1 cellular context compared by ENCODE assay signal in the genomic region with DNA sequence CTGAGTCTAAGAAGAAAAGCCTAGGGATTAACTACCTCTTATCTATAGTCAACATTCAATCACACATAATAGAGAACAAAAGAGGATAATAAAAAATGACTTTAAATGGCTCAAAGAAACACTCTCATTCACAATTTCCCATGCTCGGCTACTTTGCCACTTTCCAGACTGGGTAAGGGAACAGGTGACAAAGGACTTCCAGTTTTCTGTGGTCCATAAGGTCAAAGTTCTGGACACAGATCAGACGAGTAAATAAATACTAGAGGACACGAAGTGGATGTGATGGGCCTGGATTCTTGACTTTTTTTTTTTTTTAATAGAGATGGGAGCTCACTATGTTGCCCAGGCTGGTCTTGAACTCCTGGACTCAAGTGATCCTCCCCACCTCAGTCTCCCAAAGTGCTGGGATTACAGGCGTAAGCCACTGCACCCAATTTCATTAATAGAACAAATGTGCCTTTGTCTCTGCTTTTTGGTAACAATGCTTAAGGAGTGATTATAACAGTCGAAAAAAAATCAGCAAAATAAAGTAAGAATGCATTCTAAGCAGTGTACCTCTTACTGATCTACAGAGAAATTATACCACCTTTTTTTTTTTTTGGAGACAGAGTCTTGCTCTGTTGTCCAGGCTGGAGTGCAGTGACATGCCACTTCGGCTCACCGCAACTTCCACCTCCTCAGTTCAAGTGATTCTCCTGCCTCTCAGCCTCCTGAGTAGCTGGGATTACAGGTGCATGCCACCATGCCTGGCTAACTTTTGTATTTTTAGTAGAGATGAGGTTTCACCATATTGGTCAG.
TF ChIP-seq lines count a peak whose summit lies in the region.

No MANE protein-coding gene starts in this region.

TF ChIP-seq in HepG2, 621 proteins besides CTCF, POLR2A, EP300 and RAD21 (continued from another document and continues in another):
- TF ChIP-seq ZNF281 (CRISPR knock-in tag; IDR thresholded peaks at IDR 0.05; ENCODE audit: borderline replicate concordance) (no peak), TBP (CRISPR knock-in tag; IDR thresholded peaks at IDR 0.05) (no peak), GFI1 (CRISPR knock-in tag; IDR thresholded peaks at IDR 0.05; ENCODE audit: borderline replicate concordance) (no peak), ARNTL (CRISPR knock-in tag; IDR thresholded peaks at IDR 0.05) (no peak), KLF16 (CRISPR knock-in tag; IDR thresholded peaks at IDR 0.05) (no peak), ZNF33B (CRISPR knock-in tag; IDR thresholded peaks at IDR 0.05) (no peak), ZNF510 (CRISPR knock-in tag; IDR thresholded peaks at IDR 0.05; ENCODE audit: low read depth) (no peak), ZNF709 (CRISPR knock-in tag; IDR thresholded peaks at IDR 0.05) (no peak), ZNF260 (CRISPR knock-in tag; IDR thresholded peaks at IDR 0.05; ENCODE audit: borderline replicate concordance, low read depth) (no peak), MAFF (IDR thresholded peaks at IDR 0.05; ENCODE audit: low read depth, low read length) (no peak), ESRRA (CRISPR knock-in tag; IDR thresholded peaks at IDR 0.05; ENCODE audit: low read depth) (no peak), SAFB2 (CRISPR knock-in tag; IDR thresholded peaks at IDR 0.05; ENCODE audit: borderline replicate concordance, low read depth) (no peak), ZBTB25 (CRISPR knock-in tag; IDR thresholded peaks at IDR 0.05) (no peak), NCOR1 (IDR thresholded peaks at IDR 0.05; ENCODE audit: borderline replicate concordance, low read length) (peak; percentile 65; the same call in 1 of the 2 replicates), RFX1 (IDR thresholded peaks at IDR 0.05) (no peak), FOXM1 (CRISPR knock-in tag; IDR thresholded peaks at IDR 0.05) (no peak), ZBTB33 (CRISPR knock-in tag; IDR thresholded peaks at IDR 0.05) (no peak), PHF21A (CRISPR knock-in tag; IDR thresholded peaks at IDR 0.05) (no peak), ZMYM2 (CRISPR knock-in tag; IDR thresholded peaks at IDR 0.05) (0 out of 2 replicates have a peak, but pooled peaks have one; percentile 16), ZNF766 (CRISPR knock-in tag; IDR thresholded peaks at IDR 0.05; ENCODE audit: borderline replicate concordance) (no peak), SOX6 (IDR thresholded peaks at IDR 0.05) (no peak), SOX6 (CRISPR knock-in tag; IDR thresholded peaks at IDR 0.05) (peak; percentile 45; the same call in 1 of the 2 replicates), ZBTB26 (CRISPR knock-in tag; IDR thresholded peaks at IDR 0.05; ENCODE audit: borderline replicate concordance) (no peak), NKX3-1 (CRISPR knock-in tag; IDR thresholded peaks at IDR 0.05) (no peak), FLYWCH1 (CRISPR knock-in tag; IDR thresholded peaks at IDR 0.05) (no peak), NR2F1 (CRISPR knock-in tag; IDR thresholded peaks at IDR 0.05) (0 out of 4 replicates have a peak, but pooled peaks of 1 of the 2 experiments have one; percentile 18), SIN3B (IDR thresholded peaks at IDR 0.05; ENCODE audit: low read length) (no peak), ZNF160 (CRISPR knock-in tag; IDR thresholded peaks at IDR 0.05) (no peak), STAG1 (CRISPR knock-in tag; IDR thresholded peaks at IDR 0.05) (0 out of 2 replicates have a peak, but pooled peaks have one; percentile 4), U2AF1 (optimal IDR thresholded peaks at IDR 0.05; ENCODE audit: low read depth, low read length) (no peak), ZNF317 (CRISPR knock-in tag; IDR thresholded peaks at IDR 0.05) (peak; percentile 95), ELF3 (CRISPR knock-in tag; IDR thresholded peaks at IDR 0.05) (0 out of 2 replicates have a peak, but pooled peaks have one; percentile 12), RXRA (CRISPR knock-in tag; IDR thresholded peaks at IDR 0.05) (no peak), IKZF4 (CRISPR knock-in tag; IDR thresholded peaks at IDR 0.05; ENCODE audit: borderline replicate concordance, low read depth, not compliant biosample characterization) (no peak), NR2F2 (IDR thresholded peaks at IDR 0.05; ENCODE audit: borderline replicate concordance, low read depth) (peak; percentile 36; the same call in 1 of the 2 replicates), CENPT (CRISPR knock-in tag; IDR thresholded peaks at IDR 0.05; ENCODE audit: low read depth) (no peak), GATAD2A (CRISPR knock-in tag; IDR thresholded peaks at IDR 0.05) (peak; percentile 65), ATRX (CRISPR knock-in tag; IDR thresholded peaks at IDR 0.05; ENCODE audit: borderline replicate concordance) (no peak)
- TF ChIP-seq, protein P1, sequence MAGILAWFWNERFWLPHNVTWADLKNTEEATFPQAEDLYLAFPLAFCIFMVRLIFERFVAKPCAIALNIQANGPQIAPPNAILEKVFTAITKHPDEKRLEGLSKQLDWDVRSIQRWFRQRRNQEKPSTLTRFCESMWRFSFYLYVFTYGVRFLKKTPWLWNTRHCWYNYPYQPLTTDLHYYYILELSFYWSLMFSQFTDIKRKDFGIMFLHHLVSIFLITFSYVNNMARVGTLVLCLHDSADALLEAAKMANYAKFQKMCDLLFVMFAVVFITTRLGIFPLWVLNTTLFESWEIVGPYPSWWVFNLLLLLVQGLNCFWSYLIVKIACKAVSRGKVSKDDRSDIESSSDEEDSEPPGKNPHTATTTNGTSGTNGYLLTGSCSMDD (CRISPR knock-in tag; IDR thresholded peaks at IDR 0.05) = no peak
- TF ChIP-seq, protein P2, sequence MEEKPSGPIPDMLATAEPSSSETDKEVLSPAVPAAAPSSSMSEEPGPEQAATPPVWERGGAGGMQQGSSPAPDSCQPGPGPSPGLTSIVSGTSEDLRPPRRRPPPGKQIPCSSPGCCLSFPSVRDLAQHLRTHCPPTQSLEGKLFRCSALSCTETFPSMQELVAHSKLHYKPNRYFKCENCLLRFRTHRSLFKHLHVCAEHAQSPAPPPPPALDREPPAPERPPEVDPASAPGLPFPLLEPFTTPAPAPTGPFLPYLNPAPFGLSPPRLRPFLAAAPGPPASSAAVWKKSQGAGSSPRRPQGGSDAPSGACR (CRISPR knock-in tag; IDR thresholded peaks at IDR 0.05) = no peak
- TF ChIP-seq, protein P3, sequence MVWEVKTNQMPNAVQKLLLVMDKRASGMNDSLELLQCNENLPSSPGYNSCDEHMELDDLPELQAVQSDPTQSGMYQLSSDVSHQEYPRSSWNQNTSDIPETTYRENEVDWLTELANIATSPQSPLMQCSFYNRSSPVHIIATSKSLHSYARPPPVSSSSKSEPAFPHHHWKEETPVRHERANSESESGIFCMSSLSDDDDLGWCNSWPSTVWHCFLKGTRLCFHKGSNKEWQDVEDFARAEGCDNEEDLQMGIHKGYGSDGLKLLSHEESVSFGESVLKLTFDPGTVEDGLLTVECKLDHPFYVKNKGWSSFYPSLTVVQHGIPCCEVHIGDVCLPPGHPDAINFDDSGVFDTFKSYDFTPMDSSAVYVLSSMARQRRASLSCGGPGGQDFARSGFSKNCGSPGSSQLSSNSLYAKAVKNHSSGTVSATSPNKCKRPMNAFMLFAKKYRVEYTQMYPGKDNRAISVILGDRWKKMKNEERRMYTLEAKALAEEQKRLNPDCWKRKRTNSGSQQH (CRISPR knock-in tag; IDR thresholded peaks at IDR 0.05; ENCODE audit: low read depth) = no peak
- TF ChIP-seq, protein P4, sequence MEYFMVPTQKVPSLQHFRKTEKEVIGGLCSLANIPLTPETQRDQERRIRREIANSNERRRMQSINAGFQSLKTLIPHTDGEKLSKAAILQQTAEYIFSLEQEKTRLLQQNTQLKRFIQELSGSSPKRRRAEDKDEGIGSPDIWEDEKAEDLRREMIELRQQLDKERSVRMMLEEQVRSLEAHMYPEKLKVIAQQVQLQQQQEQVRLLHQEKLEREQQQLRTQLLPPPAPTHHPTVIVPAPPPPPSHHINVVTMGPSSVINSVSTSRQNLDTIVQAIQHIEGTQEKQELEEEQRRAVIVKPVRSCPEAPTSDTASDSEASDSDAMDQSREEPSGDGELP (IDR thresholded peaks at IDR 0.05; ENCODE audit: borderline replicate concordance, low read depth) = peak; percentile 41; the same call in 1 of the 2 replicates
- TF ChIP-seq, protein P5, sequence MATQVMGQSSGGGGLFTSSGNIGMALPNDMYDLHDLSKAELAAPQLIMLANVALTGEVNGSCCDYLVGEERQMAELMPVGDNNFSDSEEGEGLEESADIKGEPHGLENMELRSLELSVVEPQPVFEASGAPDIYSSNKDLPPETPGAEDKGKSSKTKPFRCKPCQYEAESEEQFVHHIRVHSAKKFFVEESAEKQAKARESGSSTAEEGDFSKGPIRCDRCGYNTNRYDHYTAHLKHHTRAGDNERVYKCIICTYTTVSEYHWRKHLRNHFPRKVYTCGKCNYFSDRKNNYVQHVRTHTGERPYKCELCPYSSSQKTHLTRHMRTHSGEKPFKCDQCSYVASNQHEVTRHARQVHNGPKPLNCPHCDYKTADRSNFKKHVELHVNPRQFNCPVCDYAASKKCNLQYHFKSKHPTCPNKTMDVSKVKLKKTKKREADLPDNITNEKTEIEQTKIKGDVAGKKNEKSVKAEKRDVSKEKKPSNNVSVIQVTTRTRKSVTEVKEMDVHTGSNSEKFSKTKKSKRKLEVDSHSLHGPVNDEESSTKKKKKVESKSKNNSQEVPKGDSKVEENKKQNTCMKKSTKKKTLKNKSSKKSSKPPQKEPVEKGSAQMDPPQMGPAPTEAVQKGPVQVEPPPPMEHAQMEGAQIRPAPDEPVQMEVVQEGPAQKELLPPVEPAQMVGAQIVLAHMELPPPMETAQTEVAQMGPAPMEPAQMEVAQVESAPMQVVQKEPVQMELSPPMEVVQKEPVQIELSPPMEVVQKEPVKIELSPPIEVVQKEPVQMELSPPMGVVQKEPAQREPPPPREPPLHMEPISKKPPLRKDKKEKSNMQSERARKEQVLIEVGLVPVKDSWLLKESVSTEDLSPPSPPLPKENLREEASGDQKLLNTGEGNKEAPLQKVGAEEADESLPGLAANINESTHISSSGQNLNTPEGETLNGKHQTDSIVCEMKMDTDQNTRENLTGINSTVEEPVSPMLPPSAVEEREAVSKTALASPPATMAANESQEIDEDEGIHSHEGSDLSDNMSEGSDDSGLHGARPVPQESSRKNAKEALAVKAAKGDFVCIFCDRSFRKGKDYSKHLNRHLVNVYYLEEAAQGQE (IDR thresholded peaks at IDR 0.05; ENCODE audit: borderline replicate concordance in 1 of 2, low read depth in 1 of 2, low read length in 2 of 2) = no peak
- TF ChIP-seq, protein P6, sequence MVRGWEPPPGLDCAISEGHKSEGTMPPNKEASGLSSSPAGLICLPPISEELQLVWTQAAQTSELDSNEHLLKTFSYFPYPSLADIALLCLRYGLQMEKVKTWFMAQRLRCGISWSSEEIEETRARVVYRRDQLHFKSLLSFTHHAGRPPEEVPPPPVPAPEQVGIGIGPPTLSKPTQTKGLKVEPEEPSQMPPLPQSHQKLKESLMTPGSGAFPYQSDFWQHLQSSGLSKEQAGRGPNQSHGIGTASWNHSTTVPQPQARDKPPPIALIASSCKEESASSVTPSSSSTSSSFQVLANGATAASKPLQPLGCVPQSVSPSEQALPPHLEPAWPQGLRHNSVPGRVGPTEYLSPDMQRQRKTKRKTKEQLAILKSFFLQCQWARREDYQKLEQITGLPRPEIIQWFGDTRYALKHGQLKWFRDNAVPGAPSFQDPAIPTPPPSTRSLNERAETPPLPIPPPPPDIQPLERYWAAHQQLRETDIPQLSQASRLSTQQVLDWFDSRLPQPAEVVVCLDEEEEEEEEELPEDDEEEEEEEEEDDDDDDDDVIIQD (CRISPR knock-in tag; IDR thresholded peaks at IDR 0.05; ENCODE audit: low read depth) = peak; percentile 83; the same call in 1 of the 2 replicates
